In genomic region chr20:57585466-57586213, GRCh38 we compare ENCODE assay signal across 18 cellular contexts. TPM values are rescaled to one million over a fixed set of nuclear protein-coding genes. Genes with fewer than 3 reads are reported as not detected.
DNase-seq lines count a peak whose midpoint lies in the region; ATAC-seq, FAIRE-seq and TF ChIP-seq lines count a peak whose summit lies in the region.
"Had no signal": no experiment of that assay in that cellular context is flagged by ENCODE, and none has a peak within 500 bp of the region (broad histone marks: within the 10 kb centered on the region; RNA-seq: fewer than 3 reads in every experiment).

No MANE protein-coding gene starts in this region.

- H3K27ac Mint-ChIP-seq in nephron: peak overlapping the region in 2 of 3 experiments; percentile 27 to 68

- no peaks in the 10 kb centered on the region for H3K9me2 ChIP-seq in MM.1S (replicated peaks; ENCODE audit: insufficient read depth, low read length)

- no peaks in the 10 kb centered on the region for H3K9me1 ChIP-seq in K562 (ENCODE audit: control insufficient read depth, insufficient read depth, low read length)

- H3K4me1 Mint-ChIP-seq in nephron: peaks cover 36% of the 10 kb centered on the region
- H3K4me1 Mint-ChIP-seq: CD4-positive, alpha-beta memory T cell had no signal

- no peaks in the 10 kb centered on the region for H3K36me3 Mint-ChIP-seq in nephron (ENCODE audit: low read depth)

- H3K27ac ChIP-seq in K562 (ENCODE audit: extremely low read depth, low read depth, low read length) (no peak overlapping the region), HepG2 (ENCODE audit: extremely low read length, insufficient read depth, low read length) (peak overlapping the region; percentile 65), spleen (no peak overlapping the region), MM.1S (ENCODE audit: low read length) (no peak overlapping the region), right atrium auricular region (no peak overlapping the region)
- H3K27ac ChIP-seq: C4-2B had no signal

- H3K79me2 ChIP-seq in K562 (ENCODE audit: control insufficient read depth, insufficient read depth, low read length) (no peaks in the 10 kb centered on the region), HepG2 (ENCODE audit: insufficient read depth, low read length) (no peaks in the 10 kb centered on the region), MM.1S (ENCODE audit: low read length) (no peaks in the 10 kb centered on the region)

- H3K4me3 Mint-ChIP-seq in nephron: no peak overlapping the region
- H3K4me3 Mint-ChIP-seq: CD4-positive, alpha-beta memory T cell had no signal

- in situ Hi-C loops in K562 (cut with MboI): no loop called here
- in situ Hi-C loops in HepG2 (cut with HindIII; ENCODE audit: extremely low pct_ligation_motif_present, low pct_unique_long_range_greater_than_20kb): loop anchor here (10.0 kb wide), 1 partner anchor 201 kb away; no protein-coding TSS in a partner anchor

- peaks cover 17 to 44% of the 10 kb centered on the region in 2 experiments; a peak in 4 of 5 replicates for H3K4me1 ChIP-seq in K562 (replicated peaks in 1 of 2; ENCODE audit: control insufficient read depth in 2 of 2, insufficient read depth in 2 of 2, low read length in 2 of 2)
- H3K4me1 ChIP-seq in HepG2 (ENCODE audit: insufficient read depth, low read length): peaks cover 100% of the 10 kb centered on the region
- H3K4me1 ChIP-seq in spleen: peaks cover 0 to 26% (median 16%) of the 10 kb centered on the region in 6 donors
- H3K4me1 ChIP-seq in MM.1S (ENCODE audit: low read length): no peaks in the 10 kb centered on the region
- no peaks in the 10 kb centered on the region for H3K4me1 ChIP-seq in right atrium auricular region
- H3K4me1 ChIP-seq: BE2C, HAP-1 had no signal

- TF ChIP-seq RAD21 in K562 (CRISPR knock-in tag; conservative IDR thresholded peaks at IDR 0.05 in 1 of 2, IDR thresholded peaks at IDR 0.05 in 1 of 2): no peak
- TF ChIP-seq RAD21 in HepG2 (CRISPR knock-in tag; IDR thresholded peaks at IDR 0.05): no peak

- H3K27me3 Mint-ChIP-seq in nephron (ENCODE audit: low read depth): peaks cover 41% of the 10 kb centered on the region

- CTCF ChIA-PET in K562 (lab: Yijun Ruan, JAX; ENCODE audit: low intra/inter-chr PET ratio): no interaction called here
- CTCF ChIA-PET in HepG2 (lab: Yijun Ruan, JAX; ENCODE audit: low intra/inter-chr PET ratio, low total read pairs): no interaction called here

- H3K9me3 Mint-ChIP-seq in nephron: peaks cover 8% of the 10 kb centered on the region

- H2AFZ ChIP-seq in K562 (ENCODE audit: low read depth, low read length) (no peak overlapping the region), HepG2 (ENCODE audit: low read length) (no peak overlapping the region), MM.1S (ENCODE audit: low read length) (no peak overlapping the region)

- FAIRE-seq in K562 (lab: Jason Lieb, UNC) (no peak), HepG2 (lab: Jason Lieb, UNC) (no peak)
- FAIRE-seq: GM12878, GM19239 had no signal

- TF ChIP-seq POLR2A in K562 (conservative IDR thresholded peaks at IDR 0.05): no peak
- TF ChIP-seq POLR2A in HepG2 (IDR thresholded peaks at IDR 0.05; ENCODE audit: insufficient read depth in 1 of 2, low read depth in 2 of 2, low read length in 2 of 2): no peak
- no peak for TF ChIP-seq POLR2A in spleen (IDR thresholded peaks at IDR 0.05)

- H3K36me3 ChIP-seq in K562 (ENCODE audit: control insufficient read depth, insufficient read depth, low read length) (no peaks in the 10 kb centered on the region), HepG2 (replicated peaks in 1 of 2; ENCODE audit: control insufficient read depth in 1 of 2, insufficient read depth in 2 of 2, low read length in 2 of 2) (no peaks in the 10 kb centered on the region), spleen (no peaks in the 10 kb centered on the region), MM.1S (replicated peaks; ENCODE audit: insufficient read depth, low read length) (no peaks in the 10 kb centered on the region), right atrium auricular region (no peaks in the 10 kb centered on the region)
- H3K36me3 ChIP-seq: BE2C, HAP-1 had no signal

- POLR2A ChIA-PET in K562 (lab: Yijun Ruan, JAX): interaction anchor here (0.9 to 1.3 kb wide), 3 partner anchors 13 to 82 kb away, joined by 3 to 7 read pairs (median 6); partner anchors contain the start of gene PCK1
- POLR2A ChIA-PET in HepG2 (lab: Yijun Ruan, JAX): interaction anchor here (1.1 to 2.8 kb wide), 7 partner anchors 8 to 58 kb away, joined by 5 to 57 read pairs (median 14); partner anchors contain the start of gene PCK1

- H4K20me1 ChIP-seq in K562 (replicated peaks; ENCODE audit: control insufficient read depth, insufficient read depth, low read length): no peaks in the 10 kb centered on the region
- H4K20me1 ChIP-seq in HepG2 (ENCODE audit: insufficient read depth, low read length): no peaks in the 10 kb centered on the region
- H4K20me1 ChIP-seq in MM.1S (ENCODE audit: insufficient read depth, low read length): no peaks in the 10 kb centered on the region; the same call in 1 of the 2 replicates

- no TSS peak for BruUV-seq in K562 (replicated peaks; lab: Mats Ljungman, UMichigan)
- BruUV-seq in HepG2 (replicated peaks; lab: Mats Ljungman, UMichigan): no TSS peak

- H3K9ac ChIP-seq in K562 (ENCODE audit: insufficient read depth in 1 of 2, low read depth in 2 of 2, low read length in 2 of 2) (no peak overlapping the region), HepG2 (ENCODE audit: insufficient read depth, low read depth, low read length) (no peak overlapping the region), MM.1S (ENCODE audit: low read length) (no peak overlapping the region)

- TF ChIP-seq EP300 in K562 (IDR thresholded peaks at IDR 0.05; ENCODE audit: low read length) (no peak), HepG2 (IDR thresholded peaks at IDR 0.05; ENCODE audit: low read depth in 2 of 2, low read length in 2 of 2) (no peak), HepG2 (CRISPR knock-in tag; IDR thresholded peaks at IDR 0.05; ENCODE audit: borderline replicate concordance) (no peak)

- H3K4me3 ChIP-seq in K562 (no peak overlapping the region), HepG2 (replicated peaks in 1 of 3; ENCODE audit: insufficient read depth in 1 of 3, low read depth in 2 of 3, low read length in 3 of 3) (no peak overlapping the region), spleen (no peak overlapping the region), MM.1S (ENCODE audit: low read length) (no peak overlapping the region), right atrium auricular region (no peak overlapping the region)
- H3K4me3 ChIP-seq: GM12878, HAP-1 had no signal

- DNase-seq in K562 (ENCODE audit: extremely low read depth in 1 of 4, low spot score in 3 of 4) (no peak), HepG2 (ENCODE audit: low spot score) (no peak), spleen (peak; percentile 44), MM.1S (no peak), right atrium auricular region (ENCODE audit: low spot score) (no peak)
- DNase-seq: BE2C; CD4-positive, alpha-beta memory T cell; DMS79; GOT3 had no signal

- TF ChIP-seq CTCF in K562 (IDR thresholded peaks at IDR 0.05 in 2 of 3, conservative IDR thresholded peaks at IDR 0.05 in 1 of 3; ENCODE audit: insufficient read depth in 2 of 3, low read depth in 1 of 3, low read length in 3 of 3) (no peak), HepG2 (CRISPR knock-in tag; IDR thresholded peaks at IDR 0.05) (no peak), nephron (IDR thresholded peaks at IDR 0.05; ENCODE audit: unreplicated experiment in 3 of 3) (no peak), spleen (IDR thresholded peaks at IDR 0.05 in 8 of 11, conservative IDR thresholded peaks at IDR 0.05 in 3 of 11) (no peak), MM.1S (IDR thresholded peaks at IDR 0.05; ENCODE audit: low read length) (no peak), right atrium auricular region (IDR thresholded peaks at IDR 0.05) (no peak)

- H3K27me3 ChIP-seq in K562 (ENCODE audit: control insufficient read depth in 2 of 2, insufficient read depth in 2 of 2, low read length in 2 of 2): peaks cover 5 to 35% of the 10 kb centered on the region in 2 experiments; a peak in 4 of 5 replicates
- H3K27me3 ChIP-seq in HepG2 (ENCODE audit: control insufficient read depth in 1 of 2, insufficient read depth in 2 of 2, low read length in 2 of 2): no peaks in the 10 kb centered on the region
- peaks cover 0 to 66% (median 0%) of the 10 kb centered on the region in 7 donors for H3K27me3 ChIP-seq in spleen (replicated peaks in 1 of 7)
- peaks cover 98% of the 10 kb centered on the region for H3K27me3 ChIP-seq in MM.1S (replicated peaks; ENCODE audit: insufficient read depth, low read length)
- H3K27me3 ChIP-seq in right atrium auricular region: no peaks in the 10 kb centered on the region

- intact Hi-C loops in K562 (cut with micrococcal nuclease): no loop called here
- intact Hi-C loops in HepG2 (cut with micrococcal nuclease; ENCODE audit: unreplicated experiment): no loop called here
- intact Hi-C loops in spleen (cut with DNase I; ENCODE audit: low total_unique reads): no loop called here

- H3K4me2 ChIP-seq in K562 (ENCODE audit: insufficient read depth, low read length) (no peak overlapping the region), HepG2 (ENCODE audit: low read depth, low read length) (peak overlapping the region; percentile 26; the same call in 1 of the 2 replicates), MM.1S (ENCODE audit: low read depth, low read length) (no peak overlapping the region)

- peaks cover 3% of the 10 kb centered on the region; the same call in 1 of the 2 replicates for H3K9me3 ChIP-seq in K562 (replicated peaks; ENCODE audit: control insufficient read depth, insufficient read depth, low read depth, low read length)
- peaks cover 8% of the 10 kb centered on the region for H3K9me3 ChIP-seq in HepG2 (ENCODE audit: low read length)
- peaks cover 0 to 17% (median 10%) of the 10 kb centered on the region in 8 donors for H3K9me3 ChIP-seq in spleen
- H3K9me3 ChIP-seq in MM.1S (replicated peaks; ENCODE audit: insufficient read depth, low read length): no peaks in the 10 kb centered on the region
- peaks cover 0 to 8% of the 10 kb centered on the region in 2 donors for H3K9me3 ChIP-seq in right atrium auricular region
- H3K9me3 ChIP-seq: BE2C, HAP-1 had no signal

- no peak for ATAC-seq in K562
- ATAC-seq in HepG2: no peak
- no peak for ATAC-seq in GM18502 (IDR thresholded peaks at IDR 0.05; ENCODE audit: poor library complexity, unreplicated experiment)
- ATAC-seq in HG02588 (IDR thresholded peaks at IDR 0.05; ENCODE audit: unreplicated experiment): no peak
- ATAC-seq: GM12878 had no signal

- 4% methylated on average over 13 of the region's 17 CpGs for WGBS in K562 (ENCODE audit: insufficient coverage, low coverage, missing lambda C conversion rate)
- WGBS in HepG2 (ENCODE audit: low lambda C conversion rate): 66% methylated on average over 17 of the region's 17 CpGs
- 67 to 84% (median 79%) methylated on average over 17 of the region's 17 CpGs for WGBS in spleen, 5 donors

- H3F3A ChIP-seq in MM.1S (ENCODE audit: insufficient read depth, low read length): no peaks in the 10 kb centered on the region

RNA-seq across cellular contexts. Expression of gene PCK1, which starts 24.7 kb away (rescaled TPM):
- 0.70 and 2.3 TPM in 2 replicates for total RNA-seq in K562 (2011; cell fraction: chromatin; rRNA removed; ENCODE audit: low replicate concordance)
- 0.92 and 1.3 TPM in 2 replicates for total RNA-seq in K562 (2011; cell fraction: nucleolus; rRNA removed)
- total RNA-seq in K562 (2011; cell fraction: nucleoplasm; rRNA removed): 0.38 and 1.2 TPM in 2 replicates
- total RNA-seq in K562 (2014; rRNA removed) (0.05 and 0.16 TPM in 2 replicates), K562 (2014; rRNA removed; fragmentation: Illumina TruSeq; extraction: Trizol) (0.13 and 0.18 TPM in 2 replicates), K562 (2015; rRNA removed; fragmentation: Illumina TruSeq; extraction: Trizol) (0.29 and 0.30 TPM in 2 replicates), K562 (2021) (0.54 and 0.73 TPM in 2 replicates), HepG2 (2016; rRNA removed; fragmentation: Illumina TruSeq; extraction: Trizol) (5.4 and 12.6 TPM in 2 replicates), spleen (under 1 TPM in 4 of 7 donors, not detected in 3; 0.17 to 0.67 (median 0.41) TPM), right atrium auricular region (1 to 10 TPM in 1 of 2 donors, under 1 TPM in 1; 0.52 to 4.7 TPM)
- polyA plus RNA-seq in K562 (2011; rRNA removed) (0.09 and 0.15 TPM in 2 replicates), K562 (2014; fragmentation: Illumina TruSeq; extraction: Trizol) (0.12 and 0.14 TPM in 2 replicates), K562 (2014; fragmentation: Nextera tagmentation; extraction: Ambion mirVana) (under 1 TPM; 0.10 to 0.15 TPM), K562 (2014; rRNA removed) (0.12 and 0.46 TPM in 2 replicates), HepG2 (2011; rRNA removed) (6.5 and 19.5 TPM in 2 replicates), spleen (under 1 TPM; 0.04 to 0.13 (median 0.05) TPM)
- 0.04 and 0.48 TPM in 2 replicates for polyA plus RNA-seq in K562 (2011; cell fraction: cytosol; rRNA removed)
- polyA plus RNA-seq in K562 (2011; cell fraction: nucleus; rRNA removed): 0.90 and 1.5 TPM in 2 replicates
- 0.14 and 0.21 TPM in 2 replicates for polyA plus RNA-seq in K562 (2012)
- 0.72 and 1.2 TPM in 2 replicates for polyA minus RNA-seq in K562 (2011; rRNA and poly(A)+ RNA removed)
- polyA minus RNA-seq in K562 (2011; cell fraction: cytosol; rRNA and poly(A)+ RNA removed): 1.2 TPM in 1 of 2 replicates, not detected in the other
- polyA minus RNA-seq in K562 (2011; cell fraction: nucleus; rRNA and poly(A)+ RNA removed): 0.67 and 1.1 TPM in 2 replicates
- 3.7 TPM in 2 replicates for total RNA-seq in HepG2 (2016; cell fraction: cytosol; rRNA removed; fragmentation: Illumina TruSeq; extraction: Trizol; ENCODE audit: low read depth)
- total RNA-seq in HepG2 (2016; cell fraction: insoluble cytoplasmic fraction; rRNA removed; fragmentation: Illumina TruSeq; extraction: Trizol): 5.2 and 15.5 TPM in 2 replicates
- 3.3 and 3.9 TPM in 2 replicates for total RNA-seq in HepG2 (2016; cell fraction: membrane; rRNA removed; fragmentation: Illumina TruSeq; extraction: Trizol)
- total RNA-seq in HepG2 (2016; cell fraction: nucleus; rRNA removed; fragmentation: Illumina TruSeq; extraction: Trizol): 23.9 and 29.1 TPM in 2 replicates
- 2.9 and 9.4 TPM in 2 replicates for polyA plus RNA-seq in HepG2 (2011; cell fraction: cytosol; rRNA removed)
- polyA plus RNA-seq in HepG2 (2011; cell fraction: nucleus; rRNA removed): 21.5 and 61.9 TPM in 2 replicates
- polyA plus RNA-seq in HepG2 (2012): 220 and 303 TPM in 2 replicates
- 0.43 and 0.67 TPM in 2 replicates for polyA plus RNA-seq in HepG2 (2016; cell fraction: cytosol; fragmentation: Illumina TruSeq; extraction: Trizol; ENCODE audit: low read depth)
- 5.0 and 5.7 TPM in 2 replicates for polyA plus RNA-seq in HepG2 (2016; cell fraction: insoluble cytoplasmic fraction; fragmentation: Illumina TruSeq; extraction: Trizol; ENCODE audit: low read depth)
- 0.71 and 0.72 TPM in 2 replicates for polyA plus RNA-seq in HepG2 (2016; cell fraction: membrane; fragmentation: Illumina TruSeq; extraction: Trizol; ENCODE audit: low read depth)
- 17.4 and 17.7 TPM in 2 replicates for polyA plus RNA-seq in HepG2 (2016; cell fraction: nucleus; fragmentation: Illumina TruSeq; extraction: Trizol; ENCODE audit: insufficient read depth, low read depth)
- 0.12 and 22.5 TPM in 2 replicates for polyA minus RNA-seq in HepG2 (2011; rRNA and poly(A)+ RNA removed; ENCODE audit: low replicate concordance)
- 7.7 and 23.7 TPM in 2 replicates for polyA minus RNA-seq in HepG2 (2011; cell fraction: cytosol; rRNA and poly(A)+ RNA removed)
- polyA minus RNA-seq in HepG2 (2011; cell fraction: nucleus; rRNA and poly(A)+ RNA removed): 39.8 and 149 TPM in 2 replicates
- total RNA-seq: A172; CD4-positive, alpha-beta memory T cell; G401 had no signal
- polyA plus RNA-seq: CD4-positive, alpha-beta memory T cell had no signal

RNA-seq across cellular contexts. Expression of gene ZBP1, which starts 34.6 kb away (rescaled TPM):
- not detected in 2 replicates for total RNA-seq in K562 (2011; cell fraction: chromatin; rRNA removed; ENCODE audit: low replicate concordance)
- total RNA-seq in K562 (2011; cell fraction: nucleolus; rRNA removed): not detected in 2 replicates
- total RNA-seq in K562 (2011; cell fraction: nucleoplasm; rRNA removed): not detected in 2 replicates
- total RNA-seq in K562 (2014; rRNA removed) (not detected in 2 replicates), K562 (2014; rRNA removed; fragmentation: Illumina TruSeq; extraction: Trizol) (not detected in 2 replicates), K562 (2015; rRNA removed; fragmentation: Illumina TruSeq; extraction: Trizol) (not detected in 2 replicates), K562 (2021) (not detected in 2 replicates), HepG2 (2016; rRNA removed; fragmentation: Illumina TruSeq; extraction: Trizol) (not detected in 2 replicates), spleen (10 to 100 TPM; 11.7 to 28.4 (median 20.9) TPM), right atrium auricular region (not detected)
- polyA plus RNA-seq in K562 (2011; rRNA removed) (not detected in 2 replicates), K562 (2014; fragmentation: Illumina TruSeq; extraction: Trizol) (not detected in 2 replicates), K562 (2014; fragmentation: Nextera tagmentation; extraction: Ambion mirVana) (not detected), K562 (2014; rRNA removed) (not detected in 2 replicates), HepG2 (2011; rRNA removed) (not detected in 2 replicates), spleen (10 to 100 TPM in 1 of 3 donors, 1 to 10 TPM in 2; 8.6 to 11.2 (median 9.8) TPM)
- polyA plus RNA-seq in K562 (2011; cell fraction: cytosol; rRNA removed): not detected in 2 replicates
- polyA plus RNA-seq in K562 (2011; cell fraction: nucleus; rRNA removed): not detected in 2 replicates
- not detected in 2 replicates for polyA plus RNA-seq in K562 (2012)
- not detected in 2 replicates for polyA minus RNA-seq in K562 (2011; rRNA and poly(A)+ RNA removed)
- polyA minus RNA-seq in K562 (2011; cell fraction: cytosol; rRNA and poly(A)+ RNA removed): not detected in 2 replicates
- polyA minus RNA-seq in K562 (2011; cell fraction: nucleus; rRNA and poly(A)+ RNA removed): not detected in 2 replicates
- total RNA-seq in HepG2 (2016; cell fraction: cytosol; rRNA removed; fragmentation: Illumina TruSeq; extraction: Trizol; ENCODE audit: low read depth): not detected in 2 replicates
- not detected in 2 replicates for total RNA-seq in HepG2 (2016; cell fraction: insoluble cytoplasmic fraction; rRNA removed; fragmentation: Illumina TruSeq; extraction: Trizol)
- not detected in 2 replicates for total RNA-seq in HepG2 (2016; cell fraction: membrane; rRNA removed; fragmentation: Illumina TruSeq; extraction: Trizol)
- not detected in 2 replicates for total RNA-seq in HepG2 (2016; cell fraction: nucleus; rRNA removed; fragmentation: Illumina TruSeq; extraction: Trizol)
- polyA plus RNA-seq in HepG2 (2011; cell fraction: cytosol; rRNA removed): not detected in 2 replicates
- not detected in 2 replicates for polyA plus RNA-seq in HepG2 (2011; cell fraction: nucleus; rRNA removed)
- polyA plus RNA-seq in HepG2 (2012): not detected in 2 replicates
- polyA plus RNA-seq in HepG2 (2016; cell fraction: cytosol; fragmentation: Illumina TruSeq; extraction: Trizol; ENCODE audit: low read depth): not detected in 2 replicates
- polyA plus RNA-seq in HepG2 (2016; cell fraction: insoluble cytoplasmic fraction; fragmentation: Illumina TruSeq; extraction: Trizol; ENCODE audit: low read depth): not detected in 2 replicates
- not detected in 2 replicates for polyA plus RNA-seq in HepG2 (2016; cell fraction: membrane; fragmentation: Illumina TruSeq; extraction: Trizol; ENCODE audit: low read depth)
- polyA plus RNA-seq in HepG2 (2016; cell fraction: nucleus; fragmentation: Illumina TruSeq; extraction: Trizol; ENCODE audit: insufficient read depth, low read depth): not detected in 2 replicates
- not detected in 2 replicates for polyA minus RNA-seq in HepG2 (2011; rRNA and poly(A)+ RNA removed; ENCODE audit: low replicate concordance)
- not detected in 2 replicates for polyA minus RNA-seq in HepG2 (2011; cell fraction: cytosol; rRNA and poly(A)+ RNA removed)
- not detected in 2 replicates for polyA minus RNA-seq in HepG2 (2011; cell fraction: nucleus; rRNA and poly(A)+ RNA removed)
- total RNA-seq: A172, G401 had no signal

Comparison
In these comparisons a context has a peak if more than half of its experiments do, and no peak if none do; other contexts are left out.
1. RNA of gene ZBP1, which starts 34.6 kb away (total RNA-seq): 11.7 to 28.4 TPM in spleen; not detected in right atrium auricular region, not detected in K562 and not detected in HepG2; every median in the first group is over 10 times any median in the second.
2. Of the 241 proteins assayed by ChIP-seq in both HepG2 and K562: peak only in HepG2: none; only in K562: ZFP36; in both: none; in neither: 240.